1 cellular context compared by ENCODE assay signal in genomic region chr9:128733256-128733655, GRCh38.
TF ChIP-seq lines count a peak whose summit lies in the region.

No MANE protein-coding gene starts in this region.

TF ChIP-seq in liver, 16 proteins besides CTCF, POLR2A, EP300 and RAD21 (continued from another document):
- no peak for TF ChIP-seq REST (IDR thresholded peaks at IDR 0.05)
- peak in 1 of 2 donors; percentile 51 for TF ChIP-seq RXRA (IDR thresholded peaks at IDR 0.05)
- TF ChIP-seq SP1 (IDR thresholded peaks at IDR 0.05): no peak
- no peak for TF ChIP-seq FOXA2 (IDR thresholded peaks at IDR 0.05)
- peak; percentile 9 to 33 for TF ChIP-seq HNF4A (conservative IDR thresholded peaks at IDR 0.05)
- TF ChIP-seq, protein P1, sequence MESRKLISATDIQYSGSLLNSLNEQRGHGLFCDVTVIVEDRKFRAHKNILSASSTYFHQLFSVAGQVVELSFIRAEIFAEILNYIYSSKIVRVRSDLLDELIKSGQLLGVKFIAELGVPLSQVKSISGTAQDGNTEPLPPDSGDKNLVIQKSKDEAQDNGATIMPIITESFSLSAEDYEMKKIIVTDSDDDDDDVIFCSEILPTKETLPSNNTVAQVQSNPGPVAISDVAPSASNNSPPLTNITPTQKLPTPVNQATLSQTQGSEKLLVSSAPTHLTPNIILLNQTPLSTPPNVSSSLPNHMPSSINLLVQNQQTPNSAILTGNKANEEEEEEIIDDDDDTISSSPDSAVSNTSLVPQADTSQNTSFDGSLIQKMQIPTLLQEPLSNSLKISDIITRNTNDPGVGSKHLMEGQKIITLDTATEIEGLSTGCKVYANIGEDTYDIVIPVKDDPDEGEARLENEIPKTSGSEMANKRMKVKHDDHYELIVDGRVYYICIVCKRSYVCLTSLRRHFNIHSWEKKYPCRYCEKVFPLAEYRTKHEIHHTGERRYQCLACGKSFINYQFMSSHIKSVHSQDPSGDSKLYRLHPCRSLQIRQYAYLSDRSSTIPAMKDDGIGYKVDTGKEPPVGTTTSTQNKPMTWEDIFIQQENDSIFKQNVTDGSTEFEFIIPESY (IDR thresholded peaks at IDR 0.05): no peak
- TF ChIP-seq, protein P2, sequence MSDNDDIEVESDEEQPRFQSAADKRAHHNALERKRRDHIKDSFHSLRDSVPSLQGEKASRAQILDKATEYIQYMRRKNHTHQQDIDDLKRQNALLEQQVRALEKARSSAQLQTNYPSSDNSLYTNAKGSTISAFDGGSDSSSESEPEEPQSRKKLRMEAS (IDR thresholded peaks at IDR 0.05): no peak
- no peak for TF ChIP-seq EGR1 (IDR thresholded peaks at IDR 0.05; ENCODE audit: low read depth in 2 of 2)
